In genomic region chr2:29304399-29304798, GRCh38 we compare ENCODE assay signal across 21 cellular contexts.
DNase-seq lines count a peak whose midpoint lies in the region; ATAC-seq and TF ChIP-seq lines count a peak whose summit lies in the region.
"Had no signal": no experiment of that assay in that cellular context is flagged by ENCODE, and none has a peak within 500 bp of the region (broad histone marks: within the 10 kb centered on the region; RNA-seq: fewer than 3 reads in every experiment).

No MANE protein-coding gene starts in this region.

- H3K27me3 ChIP-seq in BE2C: no peaks in the 10 kb centered on the region
- H3K27me3 ChIP-seq: hepatocyte, transverse colon had no signal

- POLR2A ChIA-PET in RWPE1 (lab: Yijun Ruan, JAX; ENCODE audit: low non-redundant PET): no interaction called here

- no peak overlapping the region for H3K27ac ChIP-seq in RWPE1
- H3K27ac ChIP-seq: colonic mucosa, hepatocyte, transverse colon had no signal

- no peaks in the 10 kb centered on the region for H3K9me3 ChIP-seq in BE2C
- H3K9me3 ChIP-seq: colonic mucosa, transverse colon had no signal

- H3K4me3 ChIP-seq in BE2C (ENCODE audit: low read depth, low read length) (no peak overlapping the region), epithelial cell of proximal tubule (ENCODE audit: low read depth, low read length) (no peak overlapping the region)
- H3K4me3 ChIP-seq: colonic mucosa, hepatocyte, transverse colon had no signal

- TF ChIP-seq CTCF in BE2C (IDR thresholded peaks at IDR 0.05; ENCODE audit: low read depth, low read length) (no peak), RWPE1 (conservative IDR thresholded peaks at IDR 0.05; ENCODE audit: low read depth) (no peak), epithelial cell of proximal tubule (conservative IDR thresholded peaks at IDR 0.05; ENCODE audit: low read depth, low read length) (no peak)

- H3K4me1 ChIP-seq in BE2C: peaks cover 21% of the 10 kb centered on the region
- H3K4me1 ChIP-seq: colonic mucosa, transverse colon had no signal

- H3K36me3 ChIP-seq in BE2C: no peaks in the 10 kb centered on the region
- H3K36me3 ChIP-seq: colonic mucosa, transverse colon had no signal

- CTCF ChIA-PET in RWPE1 (lab: Yijun Ruan, JAX): interaction anchor here (0.6 kb wide), 1 partner anchor 41 kb away, joined by 3 read pairs; no protein-coding TSS in a partner anchor

- no peak for ATAC-seq in HG03460 (IDR thresholded peaks at IDR 0.05; ENCODE audit: unreplicated experiment)
- ATAC-seq in HG03469 (IDR thresholded peaks at IDR 0.05; ENCODE audit: unreplicated experiment): no peak
- ATAC-seq: activated T-cell treated with anti-CD3 and anti-CD28 coated beads, Interleukin-2, amount 50 U/mL, for 72 hours; naive thymus-derived CD8-positive, alpha-beta T cell; sciatic nerve had no signal

- DNase-seq in BE2C: peak; percentile 63
- DNase-seq in EL: peak; percentile 7
- peak; percentile 44 for DNase-seq in RWPE1 (ENCODE audit: low spot score)
- DNase-seq in epithelial cell of proximal tubule (ENCODE audit: low read depth): peak; percentile 56
- DNase-seq in putamen (ENCODE audit: low spot score): no peak
- DNase-seq in HUDEP-2 (lab: John Stamatoyannopoulos, UW; ENCODE audit: unreplicated experiment in 76 of 76): no peak
- DNase-seq: activated B cell treated with CpG ODN at 0.5 μM for 24 hours; activated CD8-positive, alpha-beta memory T cell treated with anti-CD3 and anti-CD28 coated beads for 24 hours; activated T-cell treated with anti-CD3 and anti-CD28 coated beads, Interleukin-2, amount 50 U/mL, for 72 hours; colonic mucosa; GDM1; islet precursor cell; naive thymus-derived CD8-positive, alpha-beta T cell; NCI-H2029 treated with DMSO at 0.1 percent for 48 hours; SIG-M5; stimulated activated naive B cell treated with anti-CD40 and anti-IgM and Interleukin-4, amounts not matched to agents 10 μg/mL and 1 μg/mL and 100 μg/mL, for 72 hours; transverse colon had no signal

Comparison
In these comparisons a context has a peak if more than half of its experiments do, and no peak if none do; other contexts are left out.
1. DNase-seq: peak in BE2C (single experiment), EL (single experiment), RWPE1 (single experiment) and epithelial cell of proximal tubule (single experiment); none in putamen (single experiment) and HUDEP-2 (0 of 76).